Comparison of ENCODE assay signal across 8 cellular contexts in genomic region chr18:48541026-48541746, GRCh38. TPM values are rescaled to one million over a fixed set of nuclear protein-coding genes. Genes with fewer than 3 reads are reported as not detected.
DNase-seq lines count a peak whose midpoint lies in the region; ATAC-seq, FAIRE-seq and TF ChIP-seq lines count a peak whose summit lies in the region.

No MANE protein-coding gene starts in this region.

- H3K9me3 Mint-ChIP-seq in activated naive CD8-positive, alpha-beta T cell treated with anti-CD3 and anti-CD28 coated beads for 36 hours = no peaks in the 10 kb centered on the region
- H3K9me3 Mint-ChIP-seq in neural progenitor cell = no peaks in the 10 kb centered on the region

- no peaks in the 10 kb centered on the region for H3K27me3 ChIP-seq in ACC112 (ENCODE audit: insufficient read depth, low read length)
- H3K27me3 ChIP-seq in OCI-LY3 (ENCODE audit: low read depth, low read length) = no peaks in the 10 kb centered on the region
- H3K27me3 ChIP-seq in neural progenitor cell = peaks cover 19% of the 10 kb centered on the region

- H3K4me1 ChIP-seq in ACC112 (ENCODE audit: control insufficient read depth, insufficient read depth, low read length, unreplicated experiment) (peaks cover 34% of the 10 kb centered on the region), OCI-LY3 (ENCODE audit: low read length) (peaks cover 9% of the 10 kb centered on the region), neural progenitor cell (peaks cover 24% of the 10 kb centered on the region)

- H3F3A ChIP-seq in neural progenitor cell (ENCODE audit: low read depth) = peaks cover 54% of the 10 kb centered on the region

- FAIRE-seq in GM12891 (lab: Jason Lieb, UNC) = peak; percentile 64

- peaks cover 46% of the 10 kb centered on the region for H4K20me1 ChIP-seq in OCI-LY3 (ENCODE audit: insufficient read depth, low read length)
- peaks cover 51% of the 10 kb centered on the region for H4K20me1 ChIP-seq in neural progenitor cell (ENCODE audit: low read depth)

- no peak overlapping the region for H3K27ac Mint-ChIP-seq in activated naive CD8-positive, alpha-beta T cell treated with anti-CD3 and anti-CD28 coated beads for 36 hours
- H3K27ac Mint-ChIP-seq in neural progenitor cell = no peak overlapping the region

- intact Hi-C loops in head of caudate nucleus (cut with DNase I) = loop anchor here (10.0 kb wide), 1 partner anchor 74 kb away; no protein-coding TSS in a partner anchor

- peak; percentile 28; the same call in 1 of the 2 replicates for TF ChIP-seq CTCF in OCI-LY3 (IDR thresholded peaks at IDR 0.05; ENCODE audit: low read depth, low read length)
- peak; percentile 7 for TF ChIP-seq CTCF in neural progenitor cell (IDR thresholded peaks at IDR 0.05)

- H3K27me3 Mint-ChIP-seq in activated naive CD8-positive, alpha-beta T cell treated with anti-CD3 and anti-CD28 coated beads for 36 hours = peaks cover 46% of the 10 kb centered on the region
- peaks cover 8% of the 10 kb centered on the region for H3K27me3 Mint-ChIP-seq in neural progenitor cell (ENCODE audit: insufficient read depth, low read depth)

- H3K4me2 ChIP-seq in OCI-LY3 (ENCODE audit: low read length) (peak overlapping the region; percentile 90), neural progenitor cell (peak overlapping the region; percentile 98)

- peak; percentile 33 for ATAC-seq in HG03175 (IDR thresholded peaks at IDR 0.05; ENCODE audit: unreplicated experiment)
- ATAC-seq in HG02973 (IDR thresholded peaks at IDR 0.05; ENCODE audit: unreplicated experiment) = no peak

- H3K36me3 ChIP-seq in ACC112 (ENCODE audit: insufficient read depth, low read length) (no peaks in the 10 kb centered on the region; the same call in 1 of the 2 replicates), OCI-LY3 (replicated peaks; ENCODE audit: low read depth, low read length) (no peaks in the 10 kb centered on the region), neural progenitor cell (no peaks in the 10 kb centered on the region)

- DNase-seq in GM12891 (ENCODE audit: insufficient read length, low spot score) (peak; percentile 46), head of caudate nucleus (peak in 41 of 42 donors; percentile 40 to 89 (median 76)), neural progenitor cell (ENCODE audit: low spot score) (peak; percentile 90)
- peak; percentile 14 for DNase-seq in activated naive CD8-positive, alpha-beta T cell treated with anti-CD3 and anti-CD28 coated beads for 36 hours

- no peaks in the 10 kb centered on the region for H3K36me3 Mint-ChIP-seq in activated naive CD8-positive, alpha-beta T cell treated with anti-CD3 and anti-CD28 coated beads for 36 hours
- no peaks in the 10 kb centered on the region for H3K36me3 Mint-ChIP-seq in neural progenitor cell

- no peak for TF ChIP-seq POLR2A in GM12891 (IDR thresholded peaks at IDR 0.05; ENCODE audit: low read depth, low read length)

- H3K9ac ChIP-seq in OCI-LY3 (ENCODE audit: low read length) (peak overlapping the region; percentile 70), neural progenitor cell (no peak overlapping the region)

- H3K9me3 ChIP-seq in OCI-LY3 (ENCODE audit: insufficient read depth, low read length) (no peaks in the 10 kb centered on the region), neural progenitor cell (ENCODE audit: low read depth) (no peaks in the 10 kb centered on the region)

- peak overlapping the region; percentile 52 for H3K27ac ChIP-seq in ACC112 (ENCODE audit: low read depth, low read length)
- no peak overlapping the region for H3K27ac ChIP-seq in OCI-LY3 (ENCODE audit: low read length)
- no peak overlapping the region for H3K27ac ChIP-seq in neural progenitor cell

- peak overlapping the region; percentile 95 for H3K4me3 ChIP-seq in ACC112 (ENCODE audit: low read depth, low read length)
- peak overlapping the region; percentile 83 for H3K4me3 ChIP-seq in OCI-LY3 (ENCODE audit: low read length)
- H3K4me3 ChIP-seq in neural progenitor cell = peak overlapping the region; percentile 75

- H3K79me2 ChIP-seq in ACC112 (ENCODE audit: control insufficient read depth, insufficient read depth, low read length, unreplicated experiment) (peaks cover 56% of the 10 kb centered on the region), OCI-LY3 (ENCODE audit: low read length) (peaks cover 28% of the 10 kb centered on the region), neural progenitor cell (ENCODE audit: low read depth) (peaks cover 24% of the 10 kb centered on the region)

- no peak overlapping the region for H3K4me3 Mint-ChIP-seq in activated naive CD8-positive, alpha-beta T cell treated with anti-CD3 and anti-CD28 coated beads for 36 hours
- peak overlapping the region; percentile 95 for H3K4me3 Mint-ChIP-seq in neural progenitor cell

- H3K4me1 Mint-ChIP-seq in activated naive CD8-positive, alpha-beta T cell treated with anti-CD3 and anti-CD28 coated beads for 36 hours = peaks cover 15% of the 10 kb centered on the region
- H3K4me1 Mint-ChIP-seq in neural progenitor cell = peaks cover 43% of the 10 kb centered on the region

- H2AFZ ChIP-seq in ACC112 (ENCODE audit: low read length, unreplicated experiment) (peak overlapping the region; percentile 35), OCI-LY3 (ENCODE audit: low read depth, low read length) (peak overlapping the region; percentile 17; the same call in 1 of the 2 replicates), neural progenitor cell (replicated peaks) (peak overlapping the region; percentile 73)

TF ChIP-seq in GM12891, 5 proteins besides CTCF, POLR2A, EP300 and RAD21:
- 0 out of 2 replicates have a peak, but pooled peaks have one; percentile 2 for TF ChIP-seq SPI1 (IDR thresholded peaks at IDR 0.05; ENCODE audit: low read depth, low read length)
- no peak for TF ChIP-seq PAX5 (IDR thresholded peaks at IDR 0.05; ENCODE audit: insufficient read depth, low read length, severe bottlenecking)

RNA-seq across cellular contexts. Expression of gene CTIF, which starts 2.4 kb away (rescaled TPM):
- polyA plus RNA-seq in GM12891 (2012; ENCODE audit: low read depth, missing spikeins) = 2.4 TPM
- total RNA-seq in activated naive CD8-positive, alpha-beta T cell treated with anti-CD3 and anti-CD28 coated beads for 36 hours = 1 to 10 TPM; 2.3 to 3.5 TPM
- 14.7 and 17.6 TPM in 2 replicates for total RNA-seq in neural progenitor cell (ENCODE audit: low replicate concordance)

Comparison
In these comparisons a context has a peak if more than half of its experiments do, and no peak if none do; other contexts are left out.
1. H2AFZ ChIP-seq: peak in every context shown above with its lines; median percentile 73 in neural progenitor cell; 35 in ACC112; 17 in OCI-LY3.
2. DNase-seq: peak in every context shown above with its lines; median percentile 90 in neural progenitor cell; 76 in head of caudate nucleus; 46 in GM12891; 14 in activated naive CD8-positive, alpha-beta T cell treated with anti-CD3 and anti-CD28 coated beads for 36 hours.